ENCODE assay signal across 1 cellular context in genomic region chr15:79310985-79311900, GRCh38.
TF ChIP-seq lines count a peak whose summit lies in the region.

TSS of gene TMED3 (plus strand) at chr15:79311112. CDS start at chr15:79311250, 138 bp downstream.

TF ChIP-seq in WTC11, 78 proteins besides CTCF, POLR2A, EP300 and RAD21 (continued from another document):
- no peak for TF ChIP-seq ZNF425 (CRISPR knock-in tag; conservative IDR thresholded peaks at IDR 0.05)
- no peak for TF ChIP-seq TEAD4 (CRISPR knock-in tag; IDR thresholded peaks at IDR 0.05)
- no peak for TF ChIP-seq IRF2 (CRISPR knock-in tag; IDR thresholded peaks at IDR 0.05; ENCODE audit: borderline replicate concordance, low read depth)
- TF ChIP-seq RORB (CRISPR knock-in tag; IDR thresholded peaks at IDR 0.05), result no peak
- TF ChIP-seq, protein P1, sequence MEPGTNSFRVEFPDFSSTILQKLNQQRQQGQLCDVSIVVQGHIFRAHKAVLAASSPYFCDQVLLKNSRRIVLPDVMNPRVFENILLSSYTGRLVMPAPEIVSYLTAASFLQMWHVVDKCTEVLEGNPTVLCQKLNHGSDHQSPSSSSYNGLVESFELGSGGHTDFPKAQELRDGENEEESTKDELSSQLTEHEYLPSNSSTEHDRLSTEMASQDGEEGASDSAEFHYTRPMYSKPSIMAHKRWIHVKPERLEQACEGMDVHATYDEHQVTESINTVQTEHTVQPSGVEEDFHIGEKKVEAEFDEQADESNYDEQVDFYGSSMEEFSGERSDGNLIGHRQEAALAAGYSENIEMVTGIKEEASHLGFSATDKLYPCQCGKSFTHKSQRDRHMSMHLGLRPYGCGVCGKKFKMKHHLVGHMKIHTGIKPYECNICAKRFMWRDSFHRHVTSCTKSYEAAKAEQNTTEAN (CRISPR knock-in tag; IDR thresholded peaks at IDR 0.05), result peak; percentile 67; the same call in 1 of the 2 replicates
- TF ChIP-seq SMAD4 (CRISPR knock-in tag; IDR thresholded peaks at IDR 0.05), result no peak
- TF ChIP-seq, protein P2, sequence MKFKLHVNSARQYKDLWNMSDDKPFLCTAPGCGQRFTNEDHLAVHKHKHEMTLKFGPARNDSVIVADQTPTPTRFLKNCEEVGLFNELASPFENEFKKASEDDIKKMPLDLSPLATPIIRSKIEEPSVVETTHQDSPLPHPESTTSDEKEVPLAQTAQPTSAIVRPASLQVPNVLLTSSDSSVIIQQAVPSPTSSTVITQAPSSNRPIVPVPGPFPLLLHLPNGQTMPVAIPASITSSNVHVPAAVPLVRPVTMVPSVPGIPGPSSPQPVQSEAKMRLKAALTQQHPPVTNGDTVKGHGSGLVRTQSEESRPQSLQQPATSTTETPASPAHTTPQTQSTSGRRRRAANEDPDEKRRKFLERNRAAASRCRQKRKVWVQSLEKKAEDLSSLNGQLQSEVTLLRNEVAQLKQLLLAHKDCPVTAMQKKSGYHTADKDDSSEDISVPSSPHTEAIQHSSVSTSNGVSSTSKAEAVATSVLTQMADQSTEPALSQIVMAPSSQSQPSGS (CRISPR knock-in tag; IDR thresholded peaks at IDR 0.05; ENCODE audit: borderline replicate concordance, low read depth), result no peak
- TF ChIP-seq, protein P3, sequence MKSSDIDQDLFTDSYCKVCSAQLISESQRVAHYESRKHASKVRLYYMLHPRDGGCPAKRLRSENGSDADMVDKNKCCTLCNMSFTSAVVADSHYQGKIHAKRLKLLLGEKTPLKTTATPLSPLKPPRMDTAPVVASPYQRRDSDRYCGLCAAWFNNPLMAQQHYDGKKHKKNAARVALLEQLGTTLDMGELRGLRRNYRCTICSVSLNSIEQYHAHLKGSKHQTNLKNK (CRISPR knock-in tag; IDR thresholded peaks at IDR 0.05), result no peak
- no peak for TF ChIP-seq ZNF281 (CRISPR knock-in tag; IDR thresholded peaks at IDR 0.05)
- TF ChIP-seq GTF2I (CRISPR knock-in tag; conservative IDR thresholded peaks at IDR 0.05), result no peak
- TF ChIP-seq IRF1 (CRISPR knock-in tag; IDR thresholded peaks at IDR 0.05), result peak; percentile 41; the same call in 1 of the 2 replicates
- no peak for TF ChIP-seq EMX1 (CRISPR knock-in tag; IDR thresholded peaks at IDR 0.05)
- no peak for TF ChIP-seq MXD4 (CRISPR knock-in tag; IDR thresholded peaks at IDR 0.05; ENCODE audit: borderline replicate concordance)
- TF ChIP-seq, protein P4, sequence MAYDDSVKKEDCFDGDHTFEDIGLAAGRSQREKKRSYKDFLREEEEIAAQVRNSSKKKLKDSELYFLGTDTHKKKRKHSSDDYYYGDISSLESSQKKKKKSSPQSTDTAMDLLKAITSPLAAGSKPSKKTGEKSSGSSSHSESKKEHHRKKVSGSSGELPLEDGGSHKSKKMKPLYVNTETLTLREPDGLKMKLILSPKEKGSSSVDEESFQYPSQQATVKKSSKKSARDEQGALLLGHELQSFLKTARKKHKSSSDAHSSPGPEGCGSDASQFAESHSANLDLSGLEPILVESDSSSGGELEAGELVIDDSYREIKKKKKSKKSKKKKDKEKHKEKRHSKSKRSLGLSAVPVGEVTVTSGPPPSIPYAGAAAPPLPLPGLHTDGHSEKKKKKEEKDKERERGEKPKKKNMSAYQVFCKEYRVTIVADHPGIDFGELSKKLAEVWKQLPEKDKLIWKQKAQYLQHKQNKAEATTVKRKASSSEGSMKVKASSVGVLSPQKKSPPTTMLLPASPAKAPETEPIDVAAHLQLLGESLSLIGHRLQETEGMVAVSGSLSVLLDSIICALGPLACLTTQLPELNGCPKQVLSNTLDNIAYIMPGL (CRISPR knock-in tag; IDR thresholded peaks at IDR 0.05), result peak; percentile 79; the same call in 1 of the 2 replicates
- TF ChIP-seq, protein P5, sequence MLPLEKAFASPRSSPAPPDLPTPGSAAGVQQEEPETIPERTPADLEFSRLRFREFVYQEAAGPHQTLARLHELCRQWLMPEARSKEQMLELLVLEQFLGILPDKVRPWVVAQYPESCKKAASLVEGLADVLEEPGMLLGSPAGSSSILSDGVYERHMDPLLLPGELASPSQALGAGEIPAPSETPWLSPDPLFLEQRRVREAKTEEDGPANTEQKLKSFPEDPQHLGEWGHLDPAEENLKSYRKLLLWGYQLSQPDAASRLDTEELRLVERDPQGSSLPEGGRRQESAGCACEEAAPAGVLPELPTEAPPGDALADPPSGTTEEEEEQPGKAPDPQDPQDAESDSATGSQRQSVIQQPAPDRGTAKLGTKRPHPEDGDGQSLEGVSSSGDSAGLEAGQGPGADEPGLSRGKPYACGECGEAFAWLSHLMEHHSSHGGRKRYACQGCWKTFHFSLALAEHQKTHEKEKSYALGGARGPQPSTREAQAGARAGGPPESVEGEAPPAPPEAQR (CRISPR knock-in tag; IDR thresholded peaks at IDR 0.05), result no peak
- no peak for TF ChIP-seq OVOL2 (CRISPR knock-in tag; IDR thresholded peaks at IDR 0.05; ENCODE audit: borderline replicate concordance)
- TF ChIP-seq, protein P6, sequence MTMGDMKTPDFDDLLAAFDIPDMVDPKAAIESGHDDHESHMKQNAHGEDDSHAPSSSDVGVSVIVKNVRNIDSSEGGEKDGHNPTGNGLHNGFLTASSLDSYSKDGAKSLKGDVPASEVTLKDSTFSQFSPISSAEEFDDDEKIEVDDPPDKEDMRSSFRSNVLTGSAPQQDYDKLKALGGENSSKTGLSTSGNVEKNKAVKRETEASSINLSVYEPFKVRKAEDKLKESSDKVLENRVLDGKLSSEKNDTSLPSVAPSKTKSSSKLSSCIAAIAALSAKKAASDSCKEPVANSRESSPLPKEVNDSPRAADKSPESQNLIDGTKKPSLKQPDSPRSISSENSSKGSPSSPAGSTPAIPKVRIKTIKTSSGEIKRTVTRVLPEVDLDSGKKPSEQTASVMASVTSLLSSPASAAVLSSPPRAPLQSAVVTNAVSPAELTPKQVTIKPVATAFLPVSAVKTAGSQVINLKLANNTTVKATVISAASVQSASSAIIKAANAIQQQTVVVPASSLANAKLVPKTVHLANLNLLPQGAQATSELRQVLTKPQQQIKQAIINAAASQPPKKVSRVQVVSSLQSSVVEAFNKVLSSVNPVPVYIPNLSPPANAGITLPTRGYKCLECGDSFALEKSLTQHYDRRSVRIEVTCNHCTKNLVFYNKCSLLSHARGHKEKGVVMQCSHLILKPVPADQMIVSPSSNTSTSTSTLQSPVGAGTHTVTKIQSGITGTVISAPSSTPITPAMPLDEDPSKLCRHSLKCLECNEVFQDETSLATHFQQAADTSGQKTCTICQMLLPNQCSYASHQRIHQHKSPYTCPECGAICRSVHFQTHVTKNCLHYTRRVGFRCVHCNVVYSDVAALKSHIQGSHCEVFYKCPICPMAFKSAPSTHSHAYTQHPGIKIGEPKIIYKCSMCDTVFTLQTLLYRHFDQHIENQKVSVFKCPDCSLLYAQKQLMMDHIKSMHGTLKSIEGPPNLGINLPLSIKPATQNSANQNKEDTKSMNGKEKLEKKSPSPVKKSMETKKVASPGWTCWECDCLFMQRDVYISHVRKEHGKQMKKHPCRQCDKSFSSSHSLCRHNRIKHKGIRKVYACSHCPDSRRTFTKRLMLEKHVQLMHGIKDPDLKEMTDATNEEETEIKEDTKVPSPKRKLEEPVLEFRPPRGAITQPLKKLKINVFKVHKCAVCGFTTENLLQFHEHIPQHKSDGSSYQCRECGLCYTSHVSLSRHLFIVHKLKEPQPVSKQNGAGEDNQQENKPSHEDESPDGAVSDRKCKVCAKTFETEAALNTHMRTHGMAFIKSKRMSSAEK (CRISPR knock-in tag; IDR thresholded peaks at IDR 0.05; ENCODE audit: borderline replicate concordance), result no peak
